ENCODE assay signal across 11 cellular contexts in genomic region chr3:159950156-159950898, GRCh38. TPM values are rescaled to one million over a fixed set of nuclear protein-coding genes. Genes with fewer than 3 reads are reported as not detected.
DNase-seq lines count a peak whose midpoint lies in the region; ATAC-seq and TF ChIP-seq lines count a peak whose summit lies in the region.
"Had no signal": no experiment of that assay in that cellular context is flagged by ENCODE, and none has a peak within 500 bp of the region (broad histone marks: within the 10 kb centered on the region; RNA-seq: fewer than 3 reads in every experiment).

No MANE protein-coding gene starts in this region.

- no peaks in the 10 kb centered on the region for H3K79me2 ChIP-seq in OCI-LY3 (ENCODE audit: low read length)

- peak overlapping the region; percentile 21; the same call in 1 of the 2 replicates for H3K9ac ChIP-seq in OCI-LY3 (ENCODE audit: low read length)

- no peak for DNase-seq in effector memory CD8-positive, alpha-beta T cell
- DNase-seq in effector CD8-positive, alpha-beta T cell (lab: John Stamatoyannopoulos, UW): no peak
- DNase-seq in Right ventricle myocardium superior (no peak), foreskin fibroblast (no peak)
- DNase-seq: activated T-cell treated with anti-CD3 and anti-CD28 coated beads, Interleukin-2, amount 50 U/mL, for 24 hours had no signal

- H3K27ac ChIP-seq in OCI-LY3 (ENCODE audit: low read length): peak overlapping the region; percentile 5; the same call in 1 of the 2 replicates

- H3K9me3 ChIP-seq in OCI-LY3 (ENCODE audit: insufficient read depth, low read length): no peaks in the 10 kb centered on the region

- H3K9me3 Mint-ChIP-seq in effector memory CD8-positive, alpha-beta T cell: no peaks in the 10 kb centered on the region
- H3K9me3 Mint-ChIP-seq: activated T-cell treated with anti-CD3 and anti-CD28 coated beads, Interleukin-2, amount 50 U/mL, for 24 hours; T-helper 1 cell treated with Interleukin-12 subunit alpha and Interleukin-12 subunit beta and Interleukin-4 antibody, amounts not matched to agents 30 μg/mL and 1 μg/mL, for 36 hours had no signal

- H2AFZ ChIP-seq in OCI-LY3 (ENCODE audit: low read depth, low read length): no peak overlapping the region

- H3K4me3 ChIP-seq in OCI-LY3 (ENCODE audit: low read length) (peak overlapping the region; percentile 6; the same call in 1 of the 2 replicates), foreskin fibroblast (ENCODE audit: low read depth in 1 of 2, low read length in 2 of 2) (no peak overlapping the region)

- no peaks in the 10 kb centered on the region for H4K20me1 ChIP-seq in OCI-LY3 (ENCODE audit: insufficient read depth, low read length)

- H3K4me2 ChIP-seq in OCI-LY3 (ENCODE audit: low read length): peak overlapping the region; percentile 63

- TF ChIP-seq CTCF in OCI-LY3 (IDR thresholded peaks at IDR 0.05; ENCODE audit: low read depth, low read length) (no peak), foreskin fibroblast (IDR thresholded peaks at IDR 0.05; ENCODE audit: low read depth, low read length) (no peak)

- H3K27ac Mint-ChIP-seq in effector memory CD8-positive, alpha-beta T cell: no peak overlapping the region
- H3K27ac Mint-ChIP-seq: activated T-cell treated with anti-CD3 and anti-CD28 coated beads, Interleukin-2, amount 50 U/mL, for 24 hours; B cell; T-helper 1 cell treated with Interleukin-12 subunit alpha and Interleukin-12 subunit beta and Interleukin-4 antibody, amounts not matched to agents 30 μg/mL and 1 μg/mL, for 36 hours had no signal

- intact Hi-C loops in Right ventricle myocardium superior (cut with DNase I): no loop called here

- peaks cover 55% of the 10 kb centered on the region for H3K4me1 ChIP-seq in OCI-LY3 (ENCODE audit: low read length)

- no peaks in the 10 kb centered on the region for H3K4me1 Mint-ChIP-seq in effector memory CD8-positive, alpha-beta T cell (ENCODE audit: low read depth in 2 of 2)

- no peak overlapping the region for H3K4me3 Mint-ChIP-seq in effector memory CD8-positive, alpha-beta T cell
- H3K4me3 Mint-ChIP-seq: activated T-cell treated with anti-CD3 and anti-CD28 coated beads, Interleukin-2, amount 50 U/mL, for 24 hours; B cell; T-helper 1 cell treated with Interleukin-12 subunit alpha and Interleukin-12 subunit beta and Interleukin-4 antibody, amounts not matched to agents 30 μg/mL and 1 μg/mL, for 36 hours had no signal

- H3K36me3 Mint-ChIP-seq in effector memory CD8-positive, alpha-beta T cell (ENCODE audit: insufficient read depth): no peaks in the 10 kb centered on the region

- peaks cover 46 to 52% of the 10 kb centered on the region in 2 donors for H3K27me3 Mint-ChIP-seq in effector memory CD8-positive, alpha-beta T cell

- ATAC-seq in GM18502 (IDR thresholded peaks at IDR 0.05; ENCODE audit: poor library complexity, unreplicated experiment) (peak; percentile 90), GM21381 (IDR thresholded peaks at IDR 0.05; ENCODE audit: unreplicated experiment) (peak; percentile 89), HG03095 (IDR thresholded peaks at IDR 0.05; ENCODE audit: unreplicated experiment) (peak; percentile 84), Right ventricle myocardium superior (ENCODE audit: poor library complexity) (no peak)
- ATAC-seq in effector memory CD8-positive, alpha-beta T cell (replicated peaks): no peak

- no peaks in the 10 kb centered on the region for H3K36me3 ChIP-seq in OCI-LY3 (replicated peaks; ENCODE audit: low read depth, low read length)

- no peaks in the 10 kb centered on the region for H3K27me3 ChIP-seq in OCI-LY3 (ENCODE audit: low read depth, low read length)

RNA-seq across cellular contexts. Expression of gene IL12A, which starts 38.3 kb away (rescaled TPM):
- total RNA-seq in Right ventricle myocardium superior: 0.91 TPM

Comparison
In these comparisons a context has a peak if more than half of its experiments do, and no peak if none do; other contexts are left out.
1. ATAC-seq: peak in GM18502 (single experiment), GM21381 (single experiment) and HG03095 (single experiment); none in effector memory CD8-positive, alpha-beta T cell (single experiment) and Right ventricle myocardium superior (single experiment).